Comparison of ENCODE assay signal across 1 cellular context in genomic region chr9:120874226-120874839, GRCh38.
TF ChIP-seq lines count a peak whose summit lies in the region.

No MANE protein-coding gene starts in this region.

TF ChIP-seq in HepG2, 621 proteins besides CTCF, POLR2A, EP300 and RAD21:
- TF ChIP-seq ZNF75D (CRISPR knock-in tag; IDR thresholded peaks at IDR 0.05; ENCODE audit: borderline replicate concordance) (no peak), ESRRA (CRISPR knock-in tag; IDR thresholded peaks at IDR 0.05; ENCODE audit: low read depth) (no peak), ELK4 (CRISPR knock-in tag; IDR thresholded peaks at IDR 0.05; ENCODE audit: borderline replicate concordance) (no peak), ZNF232 (CRISPR knock-in tag; IDR thresholded peaks at IDR 0.05; ENCODE audit: borderline replicate concordance) (no peak), REXO4 (CRISPR knock-in tag; IDR thresholded peaks at IDR 0.05; ENCODE audit: borderline replicate concordance) (no peak), ZNF329 (CRISPR knock-in tag; IDR thresholded peaks at IDR 0.05; ENCODE audit: low read depth) (no peak), NFIC (IDR thresholded peaks at IDR 0.05; ENCODE audit: low read length) (no peak), ZFYVE20 (CRISPR knock-in tag; IDR thresholded peaks at IDR 0.05; ENCODE audit: borderline replicate concordance, low read depth) (no peak), ZBTB14 (CRISPR knock-in tag; IDR thresholded peaks at IDR 0.05) (no peak), ZNF547 (CRISPR knock-in tag; IDR thresholded peaks at IDR 0.05) (no peak), ZNF253 (CRISPR knock-in tag; IDR thresholded peaks at IDR 0.05; ENCODE audit: borderline replicate concordance) (no peak), ELF4 (CRISPR knock-in tag; IDR thresholded peaks at IDR 0.05; ENCODE audit: borderline replicate concordance) (no peak), SP5 (CRISPR knock-in tag; IDR thresholded peaks at IDR 0.05; ENCODE audit: borderline replicate concordance, low read depth) (no peak), ZNF883 (CRISPR knock-in tag; IDR thresholded peaks at IDR 0.05; ENCODE audit: not compliant biosample characterization) (no peak), ZNF576 (CRISPR knock-in tag; IDR thresholded peaks at IDR 0.05) (no peak), ZNF317 (CRISPR knock-in tag; IDR thresholded peaks at IDR 0.05) (no peak), EHMT2 (IDR thresholded peaks at IDR 0.05; ENCODE audit: borderline replicate concordance, low read depth, low read length) (no peak)
